24 cellular contexts compared by ENCODE assay signal in genomic region chr19:10124429-10124828, GRCh38. TPM values are rescaled to one million over a fixed set of nuclear protein-coding genes. Genes with fewer than 3 reads are reported as not detected.
DNase-seq lines count a peak whose midpoint lies in the region; ATAC-seq and TF ChIP-seq lines count a peak whose summit lies in the region.
"Had no signal": no experiment of that assay in that cellular context is flagged by ENCODE, and none has a peak within 500 bp of the region (broad histone marks: within the 10 kb centered on the region; RNA-seq: fewer than 3 reads in every experiment).

No MANE protein-coding gene starts in this region.

- H3K27ac ChIP-seq in urinary bladder (ENCODE audit: low read depth) (peak overlapping the region; percentile 0), aorta (ENCODE audit: low read depth in 1 of 2, low read length in 2 of 2) (no peak overlapping the region)
- H3K27ac ChIP-seq: A549, SK-N-MC had no signal

- no peaks in the 10 kb centered on the region for H3K9me3 Mint-ChIP-seq in activated naive CD8-positive, alpha-beta T cell (ENCODE audit: low read depth)
- no peaks in the 10 kb centered on the region for H3K9me3 Mint-ChIP-seq in activated naive CD8-positive, alpha-beta T cell treated with anti-CD3 and anti-CD28 coated beads for 36 hours
- H3K9me3 Mint-ChIP-seq in nephron progenitor cell = peaks cover 4% of the 10 kb centered on the region

- H3K9me3 ChIP-seq in aorta (ENCODE audit: control insufficient read depth, low read length) = no peaks in the 10 kb centered on the region
- H3K9me3 ChIP-seq: A549, MG63 had no signal

- no peak for ATAC-seq in GM19328 (IDR thresholded peaks at IDR 0.05; ENCODE audit: unreplicated experiment)
- no peak for ATAC-seq in aorta (ENCODE audit: low FRiP score)
- ATAC-seq: A549, Panc1 had no signal

- H3K27ac Mint-ChIP-seq in activated naive CD8-positive, alpha-beta T cell = peak overlapping the region; percentile 22
- no peak overlapping the region for H3K27ac Mint-ChIP-seq in activated naive CD8-positive, alpha-beta T cell treated with anti-CD3 and anti-CD28 coated beads for 36 hours
- H3K27ac Mint-ChIP-seq in nephron progenitor cell = peak overlapping the region; percentile 18

- H3K4me3 ChIP-seq in NB4 (ENCODE audit: low read depth, low read length) (no peak overlapping the region), urinary bladder (ENCODE audit: low read depth, low read length) (no peak overlapping the region), aorta (ENCODE audit: low read length in 2 of 2) (no peak overlapping the region)
- H3K4me3 ChIP-seq: A549, MG63, SK-N-MC had no signal

- no peaks in the 10 kb centered on the region for H3K27me3 ChIP-seq in aorta (ENCODE audit: control insufficient read depth in 1 of 2, insufficient read depth in 2 of 2, low read length in 1 of 2)
- H3K27me3 ChIP-seq: MG63 had no signal

- H3K27me3 Mint-ChIP-seq in activated naive CD8-positive, alpha-beta T cell = no peaks in the 10 kb centered on the region
- H3K27me3 Mint-ChIP-seq in activated naive CD8-positive, alpha-beta T cell treated with anti-CD3 and anti-CD28 coated beads for 36 hours = no peaks in the 10 kb centered on the region
- H3K27me3 Mint-ChIP-seq in nephron progenitor cell (ENCODE audit: low read depth, poor library complexity) = peaks cover 3% of the 10 kb centered on the region

- H3K36me3 ChIP-seq in urinary bladder (ENCODE audit: insufficient read depth) (peaks cover 2% of the 10 kb centered on the region), aorta (ENCODE audit: control insufficient read depth in 1 of 2, insufficient read depth in 2 of 2, low read length in 1 of 2) (no peaks in the 10 kb centered on the region)

- H3K4me1 Mint-ChIP-seq in activated naive CD8-positive, alpha-beta T cell (ENCODE audit: low read depth) = peaks cover 8% of the 10 kb centered on the region
- H3K4me1 Mint-ChIP-seq in activated naive CD8-positive, alpha-beta T cell treated with anti-CD3 and anti-CD28 coated beads for 36 hours = peaks cover 5% of the 10 kb centered on the region
- H3K4me1 Mint-ChIP-seq in nephron progenitor cell = no peaks in the 10 kb centered on the region

- H3K4me1 ChIP-seq in urinary bladder (ENCODE audit: insufficient read depth) (no peaks in the 10 kb centered on the region), aorta (ENCODE audit: control insufficient read depth in 1 of 2, insufficient read depth in 2 of 2, low read length in 2 of 2) (no peaks in the 10 kb centered on the region)
- H3K4me1 ChIP-seq: A549 had no signal

- TF ChIP-seq CTCF in NB4 (IDR thresholded peaks at IDR 0.05; ENCODE audit: low read depth, low read length) (no peak), nephron progenitor cell (IDR thresholded peaks at IDR 0.05) (no peak)

- H3K36me3 Mint-ChIP-seq in activated naive CD8-positive, alpha-beta T cell = peaks cover 3% of the 10 kb centered on the region
- H3K36me3 Mint-ChIP-seq in activated naive CD8-positive, alpha-beta T cell treated with anti-CD3 and anti-CD28 coated beads for 36 hours = peaks cover 18% of the 10 kb centered on the region
- H3K36me3 Mint-ChIP-seq in nephron progenitor cell (ENCODE audit: low read depth) = peaks cover 22% of the 10 kb centered on the region

- intact Hi-C loops in aorta (cut with DNase I) = no loop called here

- H3K4me3 Mint-ChIP-seq in activated naive CD8-positive, alpha-beta T cell = no peak overlapping the region
- no peak overlapping the region for H3K4me3 Mint-ChIP-seq in activated naive CD8-positive, alpha-beta T cell treated with anti-CD3 and anti-CD28 coated beads for 36 hours
- no peak overlapping the region for H3K4me3 Mint-ChIP-seq in nephron progenitor cell

- WGBS in urinary bladder = 97% methylated on average over 7 of the region's 7 CpGs
- WGBS in aorta, 2 donors = 97% methylated on average over 7 of the region's 7 CpGs

- no peak for DNase-seq in activated naive CD8-positive, alpha-beta T cell treated with anti-CD3 and anti-CD28 coated beads for 36 hours
- DNase-seq in NB4 (ENCODE audit: low read depth) = peak; percentile 27
- no peak for DNase-seq in nephron progenitor cell
- no peak for DNase-seq in aorta
- no peak for DNase-seq in stimulated activated naive CD4-positive, alpha-beta T cell treated with Interleukin-2 at 50 U/mL for 16 hours (lab: John Stamatoyannopoulos, UW)
- DNase-seq: DMS153, DND-41, H7, KG1, MG63, NCI-H1048, NCI-H1417, NCI-H1694, NCI-H2029 treated with DMSO at 0.1 percent for 48 hours, NCI-H2227 treated with DMSO at 0.1 percent for 48 hours, NCI-H510A, NCI-H69, SHP77 treated with DMSO at 0.1 percent for 48 hours had no signal

- no peak for TF ChIP-seq POLR2A in NB4 (IDR thresholded peaks at IDR 0.05; ENCODE audit: extremely low read depth, insufficient read length)

RNA-seq across cellular contexts. Expression of gene EIF3G, which starts 4.7 kb away (rescaled TPM):
- total RNA-seq in activated naive CD8-positive, alpha-beta T cell treated with anti-CD3 and anti-CD28 coated beads for 36 hours = 100 to 1,000 TPM; 287 to 293 TPM
- total RNA-seq in urinary bladder (132 TPM), aorta (100 to 1,000 TPM; 143 to 176 TPM)
- polyA plus RNA-seq in urinary bladder (252 TPM), aorta (100 to 1,000 TPM; 162 to 319 TPM)

RNA-seq across cellular contexts. Expression of gene P2RY11, which starts 12.9 kb away (rescaled TPM):
- total RNA-seq in activated naive CD8-positive, alpha-beta T cell treated with anti-CD3 and anti-CD28 coated beads for 36 hours = 10 to 100 TPM; 57.8 to 64.0 TPM
- total RNA-seq in urinary bladder (1.8 TPM), aorta (10 to 100 TPM in 1 of 2 donors, 1 to 10 TPM in 1; 9.7 to 10.5 TPM)
- polyA plus RNA-seq in urinary bladder (9.8 TPM), aorta (10 to 100 TPM in 1 of 2 donors, 1 to 10 TPM in 1; 5.3 to 16.0 TPM)

RNA-seq across cellular contexts. Expression of gene PPAN, which starts 18.3 kb away (rescaled TPM):
- total RNA-seq in activated naive CD8-positive, alpha-beta T cell treated with anti-CD3 and anti-CD28 coated beads for 36 hours = 100 to 1,000 TPM; 214 to 227 TPM
- total RNA-seq in urinary bladder (10.9 TPM), aorta (10 to 100 TPM; 24.3 to 30.9 TPM)
- polyA plus RNA-seq in urinary bladder (41.1 TPM), aorta (10 to 100 TPM; 13.1 to 24.7 TPM)

RNA-seq across cellular contexts. Expression of gene ANGPTL6, which starts 22.0 kb away (rescaled TPM):
- total RNA-seq in activated naive CD8-positive, alpha-beta T cell treated with anti-CD3 and anti-CD28 coated beads for 36 hours = 1 to 10 TPM; 8.5 to 9.8 TPM
- total RNA-seq in urinary bladder (11.2 TPM), aorta (under 1 TPM; 0.19 to 0.24 TPM)
- polyA plus RNA-seq in urinary bladder (8.4 TPM), aorta (under 1 TPM; 0.41 to 0.63 TPM)
- total RNA-seq: H7 had no signal

RNA-seq across cellular contexts. Expression of gene SHFL, which starts 38.3 kb away (rescaled TPM):
- 10 to 100 TPM; 46.8 to 47.0 TPM for total RNA-seq in activated naive CD8-positive, alpha-beta T cell treated with anti-CD3 and anti-CD28 coated beads for 36 hours
- 15.5 TPM for total RNA-seq in urinary bladder
- 43.4 TPM for polyA plus RNA-seq in urinary bladder
- 10 to 100 TPM; 32.1 to 50.5 TPM for total RNA-seq in aorta
- 10 to 100 TPM; 20.3 to 70.2 TPM for polyA plus RNA-seq in aorta

Comparison
In these comparisons a context has a peak if more than half of its experiments do, and no peak if none do; other contexts are left out.
1. RNA of gene P2RY11, which starts 12.9 kb away (total RNA-seq): 57.8 to 64.0 TPM in activated naive CD8-positive, alpha-beta T cell treated with anti-CD3 and anti-CD28 coated beads for 36 hours; 9.7 to 10.5 TPM in aorta and 1.8 TPM in urinary bladder (single experiment); every median in the first group is over 4 times any median in the second.
2. RNA of gene PPAN, which starts 18.3 kb away (total RNA-seq): 214 to 227 TPM in activated naive CD8-positive, alpha-beta T cell treated with anti-CD3 and anti-CD28 coated beads for 36 hours; 24.3 to 30.9 TPM in aorta and 10.9 TPM in urinary bladder (single experiment); every median in the first group is over 4 times any median in the second.